In the genomic region with DNA sequence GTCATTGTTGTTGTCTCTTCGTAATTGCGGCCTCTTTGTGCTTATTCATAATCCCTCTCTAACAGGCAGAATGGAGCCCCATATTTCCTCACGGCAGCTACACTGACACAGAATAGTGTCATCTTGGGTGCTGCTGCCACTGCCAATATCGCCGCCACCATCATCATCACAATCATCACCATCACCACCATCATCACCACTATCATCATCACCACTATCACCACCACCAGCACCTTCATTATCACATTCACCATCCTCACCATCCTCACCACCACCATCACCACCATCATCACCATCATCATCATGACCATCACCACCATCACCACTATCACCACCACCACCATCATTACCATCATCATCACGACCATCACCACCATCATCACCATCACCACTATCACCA, we compare ENCODE assay signal across 35 cellular contexts. TPM values are rescaled to one million over a fixed set of nuclear protein-coding genes. Genes with fewer than 3 reads are reported as not detected.
"Had no signal": no experiment of that assay in that cellular context is flagged by ENCODE, and none has a peak within 500 bp of the region (broad histone marks: within the 10 kb centered on the region; RNA-seq: fewer than 3 reads in every experiment).

No MANE protein-coding gene starts in this region.

- H3K9me3 Mint-ChIP-seq: immature natural killer cell; stimulated activated effector memory CD8-positive, alpha-beta T cell treated with anti-CD3 and anti-CD28 coated beads, Interleukin-12 subunit alpha, Interleukin-12 subunit beta, amount 100 ng/mL, for 72 hours had no signal

- H3K9me3 ChIP-seq: left lung, lower lobe of right lung, pancreas, prostate gland, sigmoid colon, spleen, suprapubic skin, thoracic aorta, tibial artery, upper lobe of right lung had no signal

- ATAC-seq: left colon; left lung; lower lobe of right lung; natural killer cell; pancreas; right cardiac atrium; stimulated activated effector memory CD8-positive, alpha-beta T cell treated with anti-CD3 and anti-CD28 coated beads, Interleukin-12 subunit alpha, Interleukin-12 subunit beta, amount 100 ng/mL, for 72 hours; upper lobe of right lung had no signal

- H3K4me1 ChIP-seq: lower lobe of right lung, pancreas, prostate gland, sigmoid colon, suprapubic skin, tibial artery, upper lobe of right lung had no signal

- H3K27me3 ChIP-seq: pancreas had no signal

- H3K4me3 Mint-ChIP-seq: immature natural killer cell; mesothelial cell of epicardium; naive B cell; natural killer cell; nephron progenitor cell; stimulated activated effector memory CD8-positive, alpha-beta T cell treated with anti-CD3 and anti-CD28 coated beads, Interleukin-12 subunit alpha, Interleukin-12 subunit beta, amount 100 ng/mL, for 72 hours; stimulated activated naive CD8-positive, alpha-beta T cell treated with anti-CD3 and anti-CD28 coated beads, Interleukin-15, Interleukin-2, amounts not matched to agents 100 ng/mL and 50 ng/mL, for 24 hours had no signal

- H3K36me3 ChIP-seq: pancreas, prostate gland, sigmoid colon, suprapubic skin, thoracic aorta, upper lobe of right lung had no signal

- H3K36me3 Mint-ChIP-seq: mesothelial cell of epicardium; natural killer cell; stimulated activated effector memory CD8-positive, alpha-beta T cell treated with anti-CD3 and anti-CD28 coated beads, Interleukin-12 subunit alpha, Interleukin-12 subunit beta, amount 100 ng/mL, for 72 hours had no signal

- H3K27ac ChIP-seq: left lung, lower lobe of right lung, pancreas, prostate gland, sigmoid colon, spleen, suprapubic skin, thoracic aorta, tibial artery, upper lobe of right lung had no signal

- DNase-seq: hypothalamus; immature natural killer cell; kidney; left colon; left lung; lower lobe of right lung; mammary epithelial cell; mesendoderm; naive B cell; natural killer cell; nephron progenitor cell; nucleus accumbens; pancreas; posterior cingulate gyrus; retina; right cardiac atrium; sigmoid colon; small intestine; spleen; stimulated activated CD4-positive, alpha-beta T cell treated with anti-CD3 and anti-CD28 coated beads, Interleukin-4, amount 100 ng/mL, for 24 hours; stimulated activated naive CD4-positive, alpha-beta T cell; tibial artery; trophoblast cell; upper lobe of right lung had no signal

- FAIRE-seq: islet of Langerhans, kidney, pancreas, small intestine had no signal

- H3K27ac Mint-ChIP-seq: mesothelial cell of epicardium; nephron progenitor cell; stimulated activated effector memory CD8-positive, alpha-beta T cell treated with anti-CD3 and anti-CD28 coated beads, Interleukin-12 subunit alpha, Interleukin-12 subunit beta, amount 100 ng/mL, for 72 hours; stimulated activated naive CD8-positive, alpha-beta T cell treated with anti-CD3 and anti-CD28 coated beads, Interleukin-15, Interleukin-2, amounts not matched to agents 100 ng/mL and 50 ng/mL, for 24 hours had no signal

- H3K4me3 ChIP-seq: left lung, lower lobe of right lung, pancreas, prostate gland, sigmoid colon, spleen, suprapubic skin, thoracic aorta, tibial artery, upper lobe of right lung had no signal

RNA-seq across cellular contexts. Expression of a gene that starts 10.8 kb away (rescaled TPM):
- total RNA-seq: kidney, left colon, left lung, liver, lower lobe of right lung, mammary epithelial cell, mesothelial cell of epicardium, mononuclear cell, natural killer cell, osteoblast, pancreas, prostate gland, right cardiac atrium, sigmoid colon, subcutaneous adipose tissue, suprapubic skin, thoracic aorta, upper lobe of right lung had no signal

RNA-seq across cellular contexts. Expression of a gene that starts 12.3 kb away (rescaled TPM):
- total RNA-seq: left colon, liver, mesothelial cell of epicardium, natural killer cell, subcutaneous adipose tissue, suprapubic skin, thoracic aorta, upper lobe of right lung had no signal
